In genomic region chr7:56081626-56082340, GRCh38 we compare ENCODE assay signal across 1 cellular context.
TF ChIP-seq lines count a peak whose summit lies in the region.

No MANE protein-coding gene starts in this region.

TF ChIP-seq in HepG2, 621 proteins besides CTCF, POLR2A, EP300 and RAD21:
- peak; percentile 6 for TF ChIP-seq AGO2 (optimal IDR thresholded peaks at IDR 0.05; ENCODE audit: low read depth, low read length)
- TF ChIP-seq SMAD3 (CRISPR knock-in tag; IDR thresholded peaks at IDR 0.05), result no peak
- no peak for TF ChIP-seq PLRG1 (conservative IDR thresholded peaks at IDR 0.05)
